Comparison of ENCODE assay signal across 12 cellular contexts in the genomic region with DNA sequence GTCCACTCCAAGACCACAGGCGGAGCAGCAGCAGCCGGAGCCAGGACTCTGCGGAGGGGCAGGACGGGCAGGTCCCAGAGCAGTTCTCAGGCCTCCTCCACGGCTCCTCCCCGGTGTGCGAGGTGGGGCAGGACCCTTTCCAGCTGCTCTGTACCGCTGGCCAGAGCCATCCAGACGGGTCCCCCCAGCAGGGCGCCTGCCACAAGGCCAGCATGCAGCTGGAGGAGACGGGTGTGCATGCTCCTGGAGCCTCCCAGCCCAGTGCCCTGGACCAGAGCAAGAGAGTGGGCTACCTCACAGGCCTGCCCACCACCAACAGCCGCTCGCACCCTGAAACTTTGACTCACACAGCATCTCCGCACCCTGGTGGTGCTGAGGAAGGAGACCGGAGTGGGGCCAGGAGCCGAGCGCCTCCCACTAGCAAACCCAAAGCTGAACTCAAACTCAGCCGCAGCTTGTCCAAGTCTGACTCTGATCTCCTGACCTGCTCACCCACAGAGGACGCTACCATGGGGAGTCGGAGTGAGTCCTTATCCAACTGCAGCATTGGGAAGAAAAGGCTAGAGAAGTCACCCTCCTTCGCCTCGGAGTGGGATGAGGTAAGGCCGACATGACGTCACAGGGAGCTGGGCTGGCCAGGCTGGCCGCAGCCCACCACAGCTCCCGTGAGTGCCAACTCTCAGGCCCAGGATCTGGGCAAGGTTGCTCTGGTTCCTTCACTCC.
DNase-seq lines count a peak whose midpoint lies in the region; ATAC-seq and TF ChIP-seq lines count a peak whose summit lies in the region.
"Had no signal": no experiment of that assay in that cellular context is flagged by ENCODE, and none has a peak within 500 bp of the region (broad histone marks: within the 10 kb centered on the region; RNA-seq: fewer than 3 reads in every experiment).

No MANE protein-coding gene starts in this region.

- in situ Hi-C loops in transverse colon (cut with MboI; ENCODE audit: low pct_ligation_motif_present in 1 of 4, low pct_unique_long_range_greater_than_20kb in 1 of 4, low sequenced_read_pairs in 3 of 4) = no loop called here

- TF ChIP-seq EP300 in transverse colon (IDR thresholded peaks at IDR 0.05; ENCODE audit: low read depth) = no peak

- DNase-seq in Right ventricle myocardium superior (peak; percentile 76), omental fat pad (ENCODE audit: low spot score) (peak; percentile 34), transverse colon (peak; percentile 24), RPMI8226 (no peak), UCSD-AML1 (lab: John Stamatoyannopoulos, UW; ENCODE audit: unreplicated experiment) (no peak), globus pallidus (ENCODE audit: low spot score) (no peak)
- no peak for DNase-seq in stimulated activated CD4-positive, alpha-beta T cell treated with anti-CD3 and anti-CD28 coated beads, Interleukin-4, amount 100 ng/mL, for 4 hours
- DNase-seq: activated CD4-positive, alpha-beta T cell treated with anti-CD3 and anti-CD28 coated beads, Interleukin-2, amount 10 ng/mL, durations not matched to agents 24 days and 14 days; NCI-H187 had no signal

- no peaks in the 10 kb centered on the region for H3K36me3 ChIP-seq in transverse colon

- ATAC-seq in Right ventricle myocardium superior (ENCODE audit: poor library complexity) (peak; percentile 69), omental fat pad (ENCODE audit: low FRiP score) (peak; percentile 86)
- ATAC-seq: stimulated activated memory B cell treated with anti-CD40 and anti-IgM and Interleukin-4, amounts not matched to agents 10 μg/mL and 1 μg/mL and 100 μg/mL, for 72 hours had no signal

- 57 to 100% methylated on average over 1 to 23 of the region's 26 CpGs for WGBS in transverse colon (ENCODE audit: low coverage in 1 of 2), 2 donors

- H3K27me3 ChIP-seq in transverse colon = no peaks in the 10 kb centered on the region

- peaks cover 14 to 37% (median 27%) of the 10 kb centered on the region in 4 donors for H3K4me1 ChIP-seq in transverse colon

- intact Hi-C loops in Right ventricle myocardium superior (cut with DNase I) (no loop called here), transverse colon (cut with DNase I; ENCODE audit: low total_unique reads) (loop anchor here (2.0 to 10.0 kb wide), 2 partner anchors 31 to 67 kb away; no protein-coding TSS in a partner anchor)

- no peaks in the 10 kb centered on the region for H3K9me3 ChIP-seq in transverse colon

- H3K4me3 ChIP-seq in transverse colon = peak overlapping the region; percentile 24 to 48 (median 42)

- peak overlapping the region; percentile 82 for H3K27ac ChIP-seq in angular gyrus (ENCODE audit: low read depth, low read length)
- H3K27ac ChIP-seq in transverse colon = peak overlapping the region; percentile 88 to 93 (median 92)
- H3K27ac ChIP-seq: RWPE1 had no signal

- TF ChIP-seq POLR2A in transverse colon (IDR thresholded peaks at IDR 0.05) = no peak

- TF ChIP-seq CTCF in omental fat pad (IDR thresholded peaks at IDR 0.05) = no peak
- no peak for TF ChIP-seq CTCF in transverse colon (IDR thresholded peaks at IDR 0.05)

Comparison
In these comparisons a context has a peak if more than half of its experiments do, and no peak if none do; other contexts are left out.
1. DNase-seq: peak in Right ventricle myocardium superior (single experiment), omental fat pad (single experiment) and transverse colon (single experiment); none in RPMI8226 (single experiment), UCSD-AML1 (single experiment), stimulated activated CD4-positive, alpha-beta T cell treated with anti-CD3 and anti-CD28 coated beads, Interleukin-4, amount 100 ng/mL, for 4 hours (0 of 2) and globus pallidus (single experiment).